Comparison of ENCODE assay signal across 8 cellular contexts in genomic region chr12:546920-547845, GRCh38.
DNase-seq lines count a peak whose midpoint lies in the region; ATAC-seq and TF ChIP-seq lines count a peak whose summit lies in the region.

No MANE protein-coding gene starts in this region.

- intact Hi-C loops in CD8-positive, alpha-beta T cell (cut with DNase I, micrococcal nuclease): loop anchor here (1.0 to 2.0 kb wide), 3 partner anchors 92 to 105 kb away; no protein-coding TSS in a partner anchor
- intact Hi-C loops in esophagus muscularis mucosa (cut with DNase I): loop anchor here (2.0 to 5.0 kb wide), 2 partner anchors 90 to 106 kb away; partner anchors contain the start of gene B4GALNT3

- no peaks in the 10 kb centered on the region for H3K36me3 ChIP-seq in CD8-positive, alpha-beta T cell (ENCODE audit: insufficient read depth, low read length)
- peaks cover 0 to 7% (median 0%) of the 10 kb centered on the region in 4 donors for H3K36me3 ChIP-seq in esophagus muscularis mucosa

- no peak overlapping the region for H3K4me3 ChIP-seq in CD8-positive, alpha-beta T cell (ENCODE audit: low read depth, low read length)
- no peak overlapping the region for H3K4me3 ChIP-seq in esophagus muscularis mucosa

- H3K27me3 ChIP-seq in CD8-positive, alpha-beta T cell (ENCODE audit: insufficient read depth, low read length): no peaks in the 10 kb centered on the region
- peaks cover 0 to 53% (median 0%) of the 10 kb centered on the region in 4 donors for H3K27me3 ChIP-seq in esophagus muscularis mucosa

- H3K27ac ChIP-seq in CD8-positive, alpha-beta T cell (ENCODE audit: low read depth, low read length): no peak overlapping the region
- no peak overlapping the region for H3K27ac ChIP-seq in esophagus muscularis mucosa (replicated peaks in 1 of 4)

- H3K9me3 Mint-ChIP-seq in CD8-positive, alpha-beta T cell: no peaks in the 10 kb centered on the region
- no peaks in the 10 kb centered on the region for H3K9me3 Mint-ChIP-seq in nephron

- DNase-seq in CD8-positive, alpha-beta T cell: peak; percentile 39 to 84 (median 63)
- DNase-seq in HEK293T (ENCODE audit: extremely low spot score) (peak; percentile 93), NOMO-1 treated with dmso at 0.1 percent for 144 hours (lab: John Stamatoyannopoulos, UW; ENCODE audit: unreplicated experiment) (peak; percentile 45), activated T-cell treated with anti-CD3 and anti-CD28 coated beads for 24 hours (ENCODE audit: low read depth) (peak; percentile 69), esophagus muscularis mucosa (ENCODE audit: extremely low spot score) (no peak)
- DNase-seq in stimulated activated naive CD4-positive, alpha-beta T cell treated with Interleukin-2 at 50 U/mL for 16 hours (lab: John Stamatoyannopoulos, UW): peak; percentile 30

- H3K9me3 ChIP-seq in CD8-positive, alpha-beta T cell (ENCODE audit: low read length): no peaks in the 10 kb centered on the region
- H3K9me3 ChIP-seq in esophagus muscularis mucosa: no peaks in the 10 kb centered on the region

- H3K4me1 ChIP-seq in CD8-positive, alpha-beta T cell (ENCODE audit: insufficient read depth, low read length): peaks cover 19% of the 10 kb centered on the region
- peaks cover 7 to 25% (median 11%) of the 10 kb centered on the region in 4 donors for H3K4me1 ChIP-seq in esophagus muscularis mucosa

- no peak for TF ChIP-seq POLR2A in esophagus muscularis mucosa (IDR thresholded peaks at IDR 0.05; ENCODE audit: low read depth)

- peak; percentile 99 for TF ChIP-seq CTCF in CD8-positive, alpha-beta T cell (IDR thresholded peaks at IDR 0.05)
- TF ChIP-seq CTCF in esophagus muscularis mucosa (IDR thresholded peaks at IDR 0.05) (peak in 2 of 3 experiments; percentile 95 to 98), nephron (IDR thresholded peaks at IDR 0.05; ENCODE audit: unreplicated experiment in 3 of 3) (peak; percentile 98 to 99 (median 98))

- no peak overlapping the region for H3K4me3 Mint-ChIP-seq in CD8-positive, alpha-beta T cell
- H3K4me3 Mint-ChIP-seq in nephron: no peak overlapping the region

- WGBS in esophagus muscularis mucosa: 39% methylated on average over 24 of the region's 44 CpGs

- H3K27me3 Mint-ChIP-seq in CD8-positive, alpha-beta T cell (ENCODE audit: low read depth): peaks cover 15% of the 10 kb centered on the region
- H3K27me3 Mint-ChIP-seq in nephron (ENCODE audit: low read depth): peaks cover 43% of the 10 kb centered on the region

- H3K4me1 Mint-ChIP-seq in CD8-positive, alpha-beta T cell (ENCODE audit: low read depth): peaks cover 37% of the 10 kb centered on the region
- H3K4me1 Mint-ChIP-seq in nephron: peaks cover 41% of the 10 kb centered on the region

- CTCF ChIA-PET in CD8-positive, alpha-beta T cell (lab: Charles Lee): interaction anchor here (0.7 to 3.5 kb wide), 32 partner anchors 10 to 285 kb away, joined by 3 to 93 read pairs (median 4); partner anchors contain the start of gene B4GALNT3
- CTCF ChIA-PET in HEK293T (lab: Yijun Ruan, JAX): interaction anchor here (0.6 to 2.1 kb wide), 7 partner anchors 9 to 1016 kb away, joined by 3 to 21 read pairs (median 4); no protein-coding TSS in a partner anchor

- H3K27ac Mint-ChIP-seq in CD8-positive, alpha-beta T cell: no peak overlapping the region
- H3K27ac Mint-ChIP-seq in nephron: no peak overlapping the region

- POLR2A ChIA-PET in CD8-positive, alpha-beta T cell (lab: Charles Lee): interaction anchor here (0.5 to 1.2 kb wide), 3 partner anchors 87 to 156 kb away, joined by 3 to 4 read pairs (median 3); partner anchors contain the start of gene B4GALNT3
- POLR2A ChIA-PET in HEK293T (lab: Yijun Ruan, JAX): no interaction called here

- peak; percentile 78 for ATAC-seq in CD8-positive, alpha-beta T cell
- no peak for ATAC-seq in GM21423 (IDR thresholded peaks at IDR 0.05; ENCODE audit: unreplicated experiment)

- TF ChIP-seq EP300 in esophagus muscularis mucosa (IDR thresholded peaks at IDR 0.05): no peak

- no peaks in the 10 kb centered on the region for H3K36me3 Mint-ChIP-seq in CD8-positive, alpha-beta T cell
- no peaks in the 10 kb centered on the region for H3K36me3 Mint-ChIP-seq in nephron (ENCODE audit: low read depth)

TF ChIP-seq in HEK293T, 16 proteins besides CTCF, POLR2A, EP300 and RAD21:
- TF ChIP-seq HDGF (IDR thresholded peaks at IDR 0.05; ENCODE audit: borderline replicate concordance): no peak
- TF ChIP-seq FOXK2 (IDR thresholded peaks at IDR 0.05): no peak
- TF ChIP-seq FOXM1 (IDR thresholded peaks at IDR 0.05; ENCODE audit: borderline replicate concordance): no peak
- TF ChIP-seq TARDBP (IDR thresholded peaks at IDR 0.05): no peak
- TF ChIP-seq ZNF384 (IDR thresholded peaks at IDR 0.05): no peak
- TF ChIP-seq FOXA1 (IDR thresholded peaks at IDR 0.05): no peak
- TF ChIP-seq L3MBTL2 (conservative IDR thresholded peaks at IDR 0.05): no peak
- no peak for TF ChIP-seq SP1 (IDR thresholded peaks at IDR 0.05)
- no peak for TF ChIP-seq NFRKB (IDR thresholded peaks at IDR 0.05)
- TF ChIP-seq SUZ12 (IDR thresholded peaks at IDR 0.05): no peak
- no peak; the same call in 1 of the 2 replicates for TF ChIP-seq LEF1 (IDR thresholded peaks at IDR 0.05; ENCODE audit: borderline replicate concordance)
- no peak for TF ChIP-seq CTBP1 (IDR thresholded peaks at IDR 0.05; ENCODE audit: borderline replicate concordance)
- no peak for TF ChIP-seq BHLHE40 (IDR thresholded peaks at IDR 0.05; ENCODE audit: borderline replicate concordance)
- no peak for TF ChIP-seq ELF4 (IDR thresholded peaks at IDR 0.05)
- TF ChIP-seq PKNOX1 (IDR thresholded peaks at IDR 0.05): no peak
- TF ChIP-seq ARNT (IDR thresholded peaks at IDR 0.05): no peak
